Comparison of ENCODE assay signal across 29 cellular contexts in the genomic region with DNA sequence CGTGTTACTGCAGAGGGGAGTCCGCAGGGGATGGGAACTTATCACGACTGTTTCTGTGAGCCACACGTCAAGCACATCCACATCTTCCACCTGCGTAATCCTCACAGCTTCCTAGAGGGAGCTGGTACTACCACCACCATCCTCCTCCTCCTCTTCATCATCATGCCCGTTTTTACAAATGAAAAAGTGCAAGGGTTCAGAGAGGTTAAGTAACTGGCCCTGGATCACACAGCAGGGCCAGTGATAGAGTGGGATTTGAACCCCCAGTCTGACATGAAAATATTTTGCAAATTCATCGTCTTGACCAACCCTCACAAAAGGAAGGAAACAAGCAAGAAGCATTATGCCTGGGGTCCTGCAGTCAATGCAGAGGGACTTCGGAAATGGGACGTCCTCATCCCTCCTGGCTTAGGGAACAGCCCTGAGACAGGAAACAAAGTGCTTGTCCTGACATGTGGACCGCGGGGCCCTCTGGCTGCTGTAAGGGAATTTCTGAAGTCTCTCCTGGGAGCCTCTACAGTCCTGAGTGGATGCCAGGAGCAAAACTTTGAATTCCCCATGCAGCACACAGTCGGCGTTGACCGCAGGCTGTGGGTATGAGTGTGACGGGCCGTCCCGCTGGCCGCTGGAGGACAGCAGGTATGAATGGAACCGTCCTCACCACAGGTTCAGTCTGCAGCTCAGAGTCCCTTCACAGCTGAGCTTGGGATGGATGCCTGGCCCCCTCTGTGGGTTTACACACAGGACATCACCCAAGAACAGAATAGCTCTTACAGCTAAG.
"Had no signal": no experiment of that assay in that cellular context is flagged by ENCODE, and none has a peak within 500 bp of the region (broad histone marks: within the 10 kb centered on the region; RNA-seq: fewer than 3 reads in every experiment).

No MANE protein-coding gene starts in this region.

- H3K27me3 ChIP-seq: ascending aorta, testis, transverse colon, vagina had no signal

- H3K9me3 Mint-ChIP-seq: activated naive CD4-positive, alpha-beta T cell treated with anti-CD3 and anti-CD28 coated beads for 36 hours; activated naive CD8-positive, alpha-beta T cell treated with anti-CD3 and anti-CD28 coated beads, Interleukin-2, amount 10 ng/mL, durations not matched to agents 7 days and 5 days; activated T-helper 1 cell treated with anti-CD3 and anti-CD28 coated beads, Interleukin-12 subunit alpha, Interleukin-12 subunit beta, Interleukin-2, Interleukin-4 antibody, amounts not matched to agents 30 ng/mL and 10 ng/mL and 1 ng/mL, durations not matched to agents 14 hours and 24 hours and 36 hours; brain; effector memory CD8-positive, alpha-beta T cell; natural killer cell treated with Interleukin-12 subunit alpha and Interleukin-12 subunit beta and Interleukin-15 and Interleukin-18, amount 100 ng/mL, for 72 hours; T-helper 2 cell treated with Interferon-gamma antibody and Interleukin-4, amounts not matched to agents 5 μg/mL and 100 μg/mL, for 36 hours had no signal

- H3K36me3 Mint-ChIP-seq: activated naive CD8-positive, alpha-beta T cell treated with anti-CD3 and anti-CD28 coated beads, Interleukin-2, amount 10 ng/mL, durations not matched to agents 7 days and 5 days; brain; natural killer cell treated with Interleukin-12 subunit alpha and Interleukin-12 subunit beta and Interleukin-15 and Interleukin-18, amount 100 ng/mL, for 72 hours had no signal

- H3K9me3 ChIP-seq: ascending aorta, heart left ventricle, lower lobe of right lung, mucosa of descending colon, neutrophil, testis, transverse colon, vagina had no signal

- DNase-seq: activated CD4-positive, alpha-beta T cell treated with anti-CD3 and anti-CD28 coated beads for 48 hours; activated CD4-positive, alpha-beta T cell treated with anti-CD3 and anti-CD28 coated beads, Interleukin-2, amount 50 U/mL, for 48 hours; activated CD4-positive, CD25-positive, alpha-beta regulatory T cell; activated CD8-positive, alpha-beta memory T cell treated with anti-CD3 and anti-CD28 coated beads, Interleukin-2, amount 50 U/mL, for 4 hours; activated effector memory CD4-positive, alpha-beta T cell treated with anti-CD3 and anti-CD28 coated beads, Interleukin-2, amount 50 U/mL, for 16 hours; activated naive CD4-positive, alpha-beta T cell treated with anti-CD3 and anti-CD28 coated beads for 36 hours; activated naive CD8-positive, alpha-beta T cell treated with anti-CD3 and anti-CD28 coated beads, Interleukin-2, amount 10 ng/mL, durations not matched to agents 7 days and 5 days; activated T-cell treated with anti-CD3 and anti-CD28 coated beads, Interleukin-2, amount 50 U/mL, for 1 hour; caudate nucleus; cortex of kidney; effector memory CD8-positive, alpha-beta T cell; heart left ventricle; kidney glomerular epithelial cell; lower lobe of right lung; mesendoderm; mucosa of descending colon; stimulated activated CD4-positive, alpha-beta T cell treated with anti-CD3 and anti-CD28 coated beads, Interleukin-2, amount 100 ng/mL, for 48 hours; stimulated activated naive CD8-positive, alpha-beta T cell treated with anti-CD3 and anti-CD28 coated beads, Interleukin-15, Interleukin-2, amounts not matched to agents 100 U/mL and 50 U/mL, for 24 hours; T-helper 1 cell; testis; transverse colon had no signal

- H3K4me3 Mint-ChIP-seq: activated naive CD4-positive, alpha-beta T cell treated with anti-CD3 and anti-CD28 coated beads for 36 hours; activated naive CD8-positive, alpha-beta T cell treated with anti-CD3 and anti-CD28 coated beads, Interleukin-2, amount 10 ng/mL, durations not matched to agents 7 days and 5 days; activated T-helper 1 cell treated with anti-CD3 and anti-CD28 coated beads, Interleukin-12 subunit alpha, Interleukin-12 subunit beta, Interleukin-2, Interleukin-4 antibody, amounts not matched to agents 30 ng/mL and 10 ng/mL and 1 ng/mL, durations not matched to agents 14 hours and 24 hours and 36 hours; brain; effector memory CD8-positive, alpha-beta T cell; natural killer cell treated with Interleukin-12 subunit alpha and Interleukin-12 subunit beta and Interleukin-15 and Interleukin-18, amount 100 ng/mL, for 72 hours; T-helper 2 cell treated with Interferon-gamma antibody and Interleukin-4, amounts not matched to agents 5 μg/mL and 100 μg/mL, for 36 hours had no signal

- ATAC-seq: effector memory CD8-positive, alpha-beta T cell; left lobe of liver had no signal

- H3K4me3 ChIP-seq: ascending aorta, heart left ventricle, lower lobe of right lung, mucosa of descending colon, testis, transverse colon, vagina had no signal

- H3K27ac Mint-ChIP-seq: activated naive CD4-positive, alpha-beta T cell treated with anti-CD3 and anti-CD28 coated beads for 36 hours; activated naive CD8-positive, alpha-beta T cell treated with anti-CD3 and anti-CD28 coated beads, Interleukin-2, amount 10 ng/mL, durations not matched to agents 7 days and 5 days; activated T-helper 1 cell treated with anti-CD3 and anti-CD28 coated beads, Interleukin-12 subunit alpha, Interleukin-12 subunit beta, Interleukin-2, Interleukin-4 antibody, amounts not matched to agents 30 ng/mL and 10 ng/mL and 1 ng/mL, durations not matched to agents 14 hours and 24 hours and 36 hours; effector memory CD8-positive, alpha-beta T cell; natural killer cell treated with Interleukin-12 subunit alpha and Interleukin-12 subunit beta and Interleukin-15 and Interleukin-18, amount 100 ng/mL, for 72 hours; T-helper 2 cell treated with Interferon-gamma antibody and Interleukin-4, amounts not matched to agents 5 μg/mL and 100 μg/mL, for 36 hours had no signal

- H3K4me1 ChIP-seq: ascending aorta, heart left ventricle, lower lobe of right lung, testis, vagina had no signal

- H3K27ac ChIP-seq: ascending aorta, heart left ventricle, lower lobe of right lung, neutrophil, testis, transverse colon, vagina had no signal

- H3K4me1 Mint-ChIP-seq: activated naive CD8-positive, alpha-beta T cell treated with anti-CD3 and anti-CD28 coated beads, Interleukin-2, amount 10 ng/mL, durations not matched to agents 7 days and 5 days had no signal

- H3K36me3 ChIP-seq: lower lobe of right lung, neutrophil, transverse colon, vagina had no signal
